In the genomic region with DNA sequence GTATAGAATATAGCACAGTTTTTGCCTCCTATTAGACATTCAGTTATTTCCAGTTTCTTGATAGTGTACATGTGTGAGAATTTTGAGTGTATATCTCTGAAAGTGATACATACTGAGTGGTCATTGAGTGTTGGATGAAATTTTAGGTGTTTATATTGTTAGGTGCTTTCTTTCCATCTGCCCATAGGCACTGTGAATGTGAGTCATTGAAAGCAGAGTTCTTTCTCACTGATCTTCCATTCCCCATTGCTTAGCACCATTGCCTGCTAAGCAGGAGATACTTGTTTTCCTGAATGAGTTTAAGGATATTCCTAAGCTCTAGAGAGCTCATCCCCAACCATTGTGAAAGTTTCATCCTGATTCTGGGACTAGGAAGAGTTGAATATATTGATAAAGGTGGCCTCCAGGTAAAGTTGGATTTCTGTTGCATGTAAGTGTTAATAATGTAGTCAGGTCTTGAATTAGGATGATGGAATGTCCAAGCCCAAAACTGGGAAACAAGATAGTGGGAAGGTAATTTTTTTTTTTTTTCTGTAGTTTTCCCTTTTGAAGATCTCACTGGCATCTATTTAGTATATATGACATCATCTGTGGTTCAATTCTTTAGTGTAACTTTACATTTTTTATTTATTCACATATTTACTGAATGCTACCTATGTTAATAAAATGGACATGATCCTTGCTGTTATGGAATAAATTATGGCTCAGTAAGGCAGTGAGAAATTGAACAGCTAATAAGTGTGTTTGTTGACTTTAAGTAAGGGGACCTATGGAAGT, we compare ENCODE assay signal across 12 cellular contexts. TPM values are rescaled to one million over a fixed set of nuclear protein-coding genes. Genes with fewer than 3 reads are reported as not detected.
A peak's percentile ranks its signal among the peaks of the same experiment; 100 is the strongest.
DNase-seq lines count a peak whose midpoint lies in the region; ATAC-seq and TF ChIP-seq lines count a peak whose summit lies in the region.
"Had no signal": no experiment of that assay in that cellular context is flagged by ENCODE, and none has a peak within 500 bp of the region (broad histone marks: within the 10 kb centered on the region; RNA-seq: fewer than 3 reads in every experiment).

No MANE protein-coding gene starts in this region.

- peaks cover 13% of the 10 kb centered on the region; the same call in 1 of the 2 replicates for H4K20me1 ChIP-seq in PC-3 (ENCODE audit: low read length)

- no peaks in the 10 kb centered on the region for H3F3A ChIP-seq in PC-3 (ENCODE audit: low read length, unreplicated experiment)

- intact Hi-C loops in PC-3 (cut with micrococcal nuclease) (no loop called here), thyroid gland (cut with DNase I) (no loop called here)

- no peaks in the 10 kb centered on the region for H3K9me3 ChIP-seq in PC-3 (ENCODE audit: low read length)
- no peaks in the 10 kb centered on the region for H3K9me3 ChIP-seq in thyroid gland

- H3K27me3 Mint-ChIP-seq in osteocyte (ENCODE audit: unreplicated experiment) = no peaks in the 10 kb centered on the region

- TF ChIP-seq CTCF in PC-3 (conservative IDR thresholded peaks at IDR 0.05; ENCODE audit: low read depth, low read length) = no peak
- no peak for TF ChIP-seq CTCF in choroid plexus epithelial cell (conservative IDR thresholded peaks at IDR 0.05; ENCODE audit: low read depth, low read length)
- TF ChIP-seq CTCF in osteocyte (IDR thresholded peaks at IDR 0.05) = no peak
- no peak for TF ChIP-seq CTCF in thyroid gland (IDR thresholded peaks at IDR 0.05)

- CTCF ChIA-PET in PC-3 (lab: Charles Lee) = no interaction called here

- H3K27me3 ChIP-seq in PC-3 (ENCODE audit: low read length) (no peaks in the 10 kb centered on the region), thyroid gland (no peaks in the 10 kb centered on the region)

- peaks cover 10% of the 10 kb centered on the region for H3K36me3 Mint-ChIP-seq in osteocyte (ENCODE audit: unreplicated experiment)

- H3K4me3 Mint-ChIP-seq in osteocyte (ENCODE audit: unreplicated experiment) = no peak overlapping the region

- peaks cover 35% of the 10 kb centered on the region for H3K4me1 Mint-ChIP-seq in osteocyte (ENCODE audit: unreplicated experiment)

- no peaks in the 10 kb centered on the region for H3K9me3 Mint-ChIP-seq in osteocyte (ENCODE audit: unreplicated experiment)

- H3K4me1 ChIP-seq in PC-3 (ENCODE audit: insufficient read depth, low read length) = no peaks in the 10 kb centered on the region
- peaks cover 0 to 5% of the 10 kb centered on the region in 2 donors for H3K4me1 ChIP-seq in thyroid gland

- no peaks in the 10 kb centered on the region for H3K9me2 ChIP-seq in PC-3 (replicated peaks; ENCODE audit: low read length)

- H3K36me3 ChIP-seq in PC-3 (ENCODE audit: low read depth, low read length) (0 out of 2 replicates have a peak, but pooled peaks cover 1% of the 10 kb centered on the region), thyroid gland (peaks cover 0 to 5% of the 10 kb centered on the region in 2 donors)

- H3K9ac ChIP-seq in PC-3 (ENCODE audit: low read length) = no peak overlapping the region

- ATAC-seq in PC-3 (no peak), GM21423 (IDR thresholded peaks at IDR 0.05; ENCODE audit: unreplicated experiment) (no peak)
- ATAC-seq: Right ventricle myocardium inferior had no signal

- no peak overlapping the region for H3K27ac ChIP-seq in PC-3 (ENCODE audit: low read length)
- no peak overlapping the region for H3K27ac ChIP-seq in thyroid gland

- peaks cover 95% of the 10 kb centered on the region for H3K79me2 ChIP-seq in PC-3 (ENCODE audit: low read length)

- no peak overlapping the region for H3K4me2 ChIP-seq in PC-3 (ENCODE audit: low read length)

- BruUV-seq in PC-3 (replicated peaks; lab: Mats Ljungman, UMichigan) = TSS peak; percentile 10

- H3K27ac Mint-ChIP-seq in osteocyte (ENCODE audit: unreplicated experiment) = peak overlapping the region; percentile 38

- H3K4me3 ChIP-seq in PC-3 (ENCODE audit: low read length) = no peak overlapping the region
- H3K4me3 ChIP-seq in choroid plexus epithelial cell (ENCODE audit: low read depth, low read length) = no peak overlapping the region
- no peak overlapping the region for H3K4me3 ChIP-seq in thyroid gland (replicated peaks in 1 of 3)

- no peak overlapping the region for H2AFZ ChIP-seq in PC-3 (ENCODE audit: low read length)

- POLR2A ChIA-PET in PC-3 (lab: Charles Lee; ENCODE audit: unreplicated experiment) = no interaction called here

- DNase-seq in ELR (ENCODE audit: low read depth) (peak; percentile 48), PC-3 (no peak), choroid plexus epithelial cell (ENCODE audit: low read depth) (peak; percentile 33), osteocyte (ENCODE audit: extremely low spot score, unreplicated experiment) (no peak), NOMO-1 treated with dmso at 0.1 percent for 144 hours (lab: John Stamatoyannopoulos, UW; ENCODE audit: unreplicated experiment) (no peak), thyroid gland (no peak)
- DNase-seq: C1 segment of cervical spinal cord, kidney, NCI-H2081, NCI-H69 had no signal

- TF ChIP-seq POLR2A in thyroid gland (IDR thresholded peaks at IDR 0.05) = no peak

RNA-seq across cellular contexts. Expression of a gene that starts 22.1 kb away (rescaled TPM):
- total RNA-seq in PC-3 (2014; rRNA removed) = 30.1 and 38.9 TPM in 2 replicates
- total RNA-seq in osteocyte = 70.3 and 77.3 TPM in 2 replicates
- 10 to 100 TPM; 27.1 to 48.5 (median 32.3) TPM for total RNA-seq in thyroid gland

Comparison
In these comparisons a context has a peak if more than half of its experiments do, and no peak if none do; other contexts are left out.
1. DNase-seq: peak in ELR (single experiment) and choroid plexus epithelial cell (single experiment); none in PC-3 (single experiment), osteocyte (single experiment), NOMO-1 treated with dmso at 0.1 percent for 144 hours (single experiment) and thyroid gland (0 of 2).